ENCODE assay signal across 28 cellular contexts in genomic region chr2:57703407-57703806, GRCh38.
"Had no signal": no experiment of that assay in that cellular context is flagged by ENCODE, and none has a peak within 500 bp of the region (broad histone marks: within the 10 kb centered on the region; RNA-seq: fewer than 3 reads in every experiment).

No MANE protein-coding gene starts in this region.

- H3K4me1 ChIP-seq: parathyroid adenoma, psoas muscle, right lobe of liver, sigmoid colon, stomach, thyroid gland, tibial nerve, upper lobe of left lung, uterus had no signal

- H3K4me3 ChIP-seq: neural progenitor cell, ovary, psoas muscle, right lobe of liver, sigmoid colon, stomach, thoracic aorta, thyroid gland, tibial nerve, upper lobe of left lung, uterus had no signal

- ATAC-seq: natural killer cell; psoas muscle; right cardiac atrium; right lobe of liver; stimulated activated effector memory CD8-positive, alpha-beta T cell treated with anti-CD3 and anti-CD28 coated beads, Interleukin-12 subunit alpha, Interleukin-12 subunit beta, amount 100 ng/mL, for 72 hours; stimulated activated naive B cell treated with anti-CD40 and anti-IgM and Interleukin-4, amounts not matched to agents 10 μg/mL and 1 μg/mL and 100 μg/mL, for 72 hours had no signal

- H3K27me3 ChIP-seq: neural progenitor cell, ovary, right lobe of liver, sigmoid colon, stomach, thyroid gland, tibial nerve, upper lobe of left lung, uterus had no signal

- DNase-seq: natural killer cell; occipital lobe; ovary; posterior cingulate gyrus; psoas muscle; right cardiac atrium; right lobe of liver; sigmoid colon; small intestine; stimulated activated CD4-positive, alpha-beta T cell treated with anti-CD3 and anti-CD28 coated beads, Interleukin-15, amount 100 ng/mL, for 24 hours; stimulated activated CD4-positive, alpha-beta T cell treated with anti-CD3 and anti-CD28 coated beads, Interleukin-2, amount 100 ng/mL, for 24 hours; stimulated activated CD4-positive, alpha-beta T cell treated with anti-CD3 and anti-CD28 coated beads, Interleukin-2, amount 100 ng/mL, for 48 hours; stimulated activated CD4-positive, alpha-beta T cell treated with anti-CD3 and anti-CD28 coated beads, Interleukin-4, amount 100 ng/mL, for 24 hours; stimulated activated naive B cell treated with anti-CD40 and anti-IgM and Interleukin-4, amounts not matched to agents 10 μg/mL and 1 μg/mL and 100 μg/mL, for 72 hours; stimulated activated naive CD4-positive, alpha-beta T cell treated with Interleukin-2 at 50 U/mL for 16 hours; stomach; thyroid gland; trophoblast cell; upper lobe of left lung; uterus had no signal

- H3K36me3 Mint-ChIP-seq: natural killer cell; neural progenitor cell; stimulated activated effector memory CD8-positive, alpha-beta T cell treated with anti-CD3 and anti-CD28 coated beads, Interleukin-12 subunit alpha, Interleukin-12 subunit beta, amount 100 ng/mL, for 72 hours; stimulated activated naive B cell treated with anti-CD40 and anti-IgM and Interleukin-4, amounts not matched to agents 10 μg/mL and 1 μg/mL and 100 μg/mL, for 72 hours had no signal

- H3K9me3 ChIP-seq: ovary, psoas muscle, right lobe of liver, sigmoid colon, stomach, thoracic aorta, thyroid gland, tibial nerve, upper lobe of left lung, uterus had no signal

- H3K4me1 Mint-ChIP-seq: natural killer cell; nephron; stimulated activated effector memory CD8-positive, alpha-beta T cell treated with anti-CD3 and anti-CD28 coated beads, Interleukin-12 subunit alpha, Interleukin-12 subunit beta, amount 100 ng/mL, for 72 hours had no signal

- H3K9me3 Mint-ChIP-seq: nephron; neural progenitor cell; stimulated activated effector memory CD8-positive, alpha-beta T cell treated with anti-CD3 and anti-CD28 coated beads, Interleukin-12 subunit alpha, Interleukin-12 subunit beta, amount 100 ng/mL, for 72 hours; stimulated activated naive B cell treated with anti-CD40 and anti-IgM and Interleukin-4, amounts not matched to agents 10 μg/mL and 1 μg/mL and 100 μg/mL, for 72 hours; stimulated activated naive CD8-positive, alpha-beta T cell treated with anti-CD3 and anti-CD28 coated beads, Interleukin-15, Interleukin-2, amounts not matched to agents 100 ng/mL and 50 ng/mL, for 24 hours had no signal

- H3K4me2 ChIP-seq: neural progenitor cell had no signal

- FAIRE-seq: small intestine had no signal

- H3K4me3 Mint-ChIP-seq: natural killer cell; nephron; neural progenitor cell; stimulated activated effector memory CD8-positive, alpha-beta T cell treated with anti-CD3 and anti-CD28 coated beads, Interleukin-12 subunit alpha, Interleukin-12 subunit beta, amount 100 ng/mL, for 72 hours; stimulated activated naive B cell treated with anti-CD40 and anti-IgM and Interleukin-4, amounts not matched to agents 10 μg/mL and 1 μg/mL and 100 μg/mL, for 72 hours; stimulated activated naive CD8-positive, alpha-beta T cell treated with anti-CD3 and anti-CD28 coated beads, Interleukin-15, Interleukin-2, amounts not matched to agents 100 ng/mL and 50 ng/mL, for 24 hours had no signal

- H3K9ac ChIP-seq: neural progenitor cell, parathyroid adenoma had no signal

- H3K27ac ChIP-seq: neural progenitor cell, ovary, parathyroid adenoma, psoas muscle, right lobe of liver, sigmoid colon, stomach, thoracic aorta, thyroid gland, tibial nerve, upper lobe of left lung, uterus had no signal

- H3K27ac Mint-ChIP-seq: natural killer cell; nephron; neural progenitor cell; progenitor cell of endocrine pancreas; stimulated activated effector memory CD8-positive, alpha-beta T cell treated with anti-CD3 and anti-CD28 coated beads, Interleukin-12 subunit alpha, Interleukin-12 subunit beta, amount 100 ng/mL, for 72 hours; stimulated activated naive B cell treated with anti-CD40 and anti-IgM and Interleukin-4, amounts not matched to agents 10 μg/mL and 1 μg/mL and 100 μg/mL, for 72 hours; stimulated activated naive CD8-positive, alpha-beta T cell treated with anti-CD3 and anti-CD28 coated beads, Interleukin-15, Interleukin-2, amounts not matched to agents 100 ng/mL and 50 ng/mL, for 24 hours had no signal

- H3K27me3 Mint-ChIP-seq: progenitor cell of endocrine pancreas; stimulated activated naive B cell treated with anti-CD40 and anti-IgM and Interleukin-4, amounts not matched to agents 10 μg/mL and 1 μg/mL and 100 μg/mL, for 72 hours; stimulated activated naive CD8-positive, alpha-beta T cell treated with anti-CD3 and anti-CD28 coated beads, Interleukin-15, Interleukin-2, amounts not matched to agents 100 ng/mL and 50 ng/mL, for 24 hours had no signal

- H2AFZ ChIP-seq: neural progenitor cell, parathyroid adenoma had no signal

- H3K36me3 ChIP-seq: neural progenitor cell, ovary, right lobe of liver, sigmoid colon, stomach, thoracic aorta, thyroid gland, tibial nerve, upper lobe of left lung, uterus had no signal

- H3K79me2 ChIP-seq: parathyroid adenoma had no signal
